ENCODE assay signal across 8 cellular contexts in genomic region chr3:170740726-170741591, GRCh38.
DNase-seq lines count a peak whose midpoint lies in the region; ATAC-seq and TF ChIP-seq lines count a peak whose summit lies in the region.

No MANE protein-coding gene starts in this region.

- peak overlapping the region; percentile 30; the same call in 1 of the 2 replicates for H3K27ac ChIP-seq in Panc1 (ENCODE audit: low read length)

- no peaks in the 10 kb centered on the region for H3K36me3 ChIP-seq in Panc1 (ENCODE audit: control insufficient read depth, insufficient read depth, low read length)

- H3K9me3 ChIP-seq in Panc1 (ENCODE audit: control insufficient read depth, insufficient read depth, low read depth, low read length) = no peaks in the 10 kb centered on the region; the same call in 1 of the 2 replicates

- no peak overlapping the region for H3K4me3 ChIP-seq in Panc1 (ENCODE audit: low read depth in 2 of 2, low read length in 2 of 2)

- CTCF ChIA-PET in Panc1 (lab: Charles Lee) = no interaction called here

- ATAC-seq in Panc1 (peak; percentile 53; the same call in 1 of the 2 replicates), GM21526 (IDR thresholded peaks at IDR 0.05; ENCODE audit: low FRiP score, unreplicated experiment) (no peak), HG03139 (IDR thresholded peaks at IDR 0.05; ENCODE audit: unreplicated experiment) (no peak)

- no TSS peak for BruUV-seq in Panc1 (replicated peaks; lab: Mats Ljungman, UMichigan)

- peaks cover 5% of the 10 kb centered on the region; the same call in 1 of the 2 replicates for H3K4me1 ChIP-seq in Panc1 (ENCODE audit: control insufficient read depth, insufficient read depth, low read length)

- H3K27me3 ChIP-seq in Panc1 (ENCODE audit: control insufficient read depth, insufficient read depth, low read length) = no peaks in the 10 kb centered on the region

- in situ Hi-C loops in Panc1 (cut with HindIII; ENCODE audit: low pct_unique_long_range_greater_than_20kb, low sequenced_read_pairs) = no loop called here

- intact Hi-C loops in Panc1 (cut with micrococcal nuclease; ENCODE audit: unreplicated experiment) (no loop called here), posterior cingulate gyrus (cut with DNase I) (no loop called here)

- POLR2A ChIA-PET in Panc1 (lab: Charles Lee) = no interaction called here

- TF ChIP-seq CTCF in Panc1 (IDR thresholded peaks at IDR 0.05) = no peak

- DNase-seq in GM03348 (ENCODE audit: low spot score) (peak; percentile 71), Panc1 (ENCODE audit: low read depth, low spot score) (peak; percentile 77), fibroblast of peridontal ligament (ENCODE audit: extremely low read depth) (peak; percentile 98), posterior cingulate gyrus (peak; percentile 40 to 93 (median 60)), HuH-7.5 (ENCODE audit: low spot score) (no peak)
- no peak for DNase-seq in activated CD4-positive, alpha-beta T cell treated with anti-CD3 and anti-CD28 coated beads, Interleukin-2, amount 50 U/mL, for 48 hours

Comparison
In these comparisons a context has a peak if more than half of its experiments do, and no peak if none do; other contexts are left out.
1. DNase-seq: peak in GM03348 (single experiment), Panc1 (single experiment), fibroblast of peridontal ligament (single experiment) and posterior cingulate gyrus (10 of 10); none in activated CD4-positive, alpha-beta T cell treated with anti-CD3 and anti-CD28 coated beads, Interleukin-2, amount 50 U/mL, for 48 hours (0 of 2) and HuH-7.5 (single experiment).